Comparison of ENCODE assay signal across 8 cellular contexts in genomic region chr12:123150273-123150803, GRCh38. TPM values are rescaled to one million over a fixed set of nuclear protein-coding genes. Genes with fewer than 3 reads are reported as not detected.
DNase-seq lines count a peak whose midpoint lies in the region; ATAC-seq, FAIRE-seq and TF ChIP-seq lines count a peak whose summit lies in the region.

No MANE protein-coding gene starts in this region.

- H3K9me3 ChIP-seq in HUES64 (ENCODE audit: insufficient read depth, low read depth, low read length) (no peaks in the 10 kb centered on the region), ovary (no peaks in the 10 kb centered on the region)

- TF ChIP-seq POLR2A in ovary (IDR thresholded peaks at IDR 0.05) (no peak), GM18505 (IDR thresholded peaks at IDR 0.05; ENCODE audit: borderline replicate concordance, extremely low read depth, insufficient read depth, insufficient read length) (no peak)

- H3K27ac ChIP-seq in HUES64 (ENCODE audit: low read depth, low read length) (no peak overlapping the region), ovary (peak overlapping the region; percentile 95 to 98)

- peaks cover 46% of the 10 kb centered on the region for H3K27me3 ChIP-seq in HUES64 (ENCODE audit: insufficient read depth, low read length)
- no peaks in the 10 kb centered on the region for H3K27me3 ChIP-seq in ovary

- under 1% methylated on average over 63 of the region's 63 CpGs for WGBS in HUES64
- WGBS in ovary, 3 donors, result 0 to 2% (median 1%) methylated on average over 32 to 63 of the region's 63 CpGs

- no peak for TF ChIP-seq EP300 in ovary (IDR thresholded peaks at IDR 0.05)

- H3K4me1 Mint-ChIP-seq in activated T-cell treated with anti-CD3 and anti-CD28 coated beads, Interleukin-2, amount 50 U/mL, for 72 hours (ENCODE audit: low read depth), result peaks cover 28% of the 10 kb centered on the region

- intact Hi-C loops in ovary (cut with DNase I), result loop anchor here (2.0 to 5.0 kb wide), 4 partner anchors 82 to 168 kb away; partner anchors contain the start of genes ARL6IP4 (in 3 of the 4), MPHOSPH9 (in 1 of the 4) and MTRFR (in 1 of the 4)

- H3K27ac Mint-ChIP-seq in activated T-cell treated with anti-CD3 and anti-CD28 coated beads, Interleukin-2, amount 50 U/mL, for 72 hours, result no peak overlapping the region

- peak overlapping the region; percentile 73 for H3K4me3 ChIP-seq in HUES64 (ENCODE audit: low read length)
- H3K4me3 ChIP-seq in ovary, result peak overlapping the region; percentile 90

- peak overlapping the region; percentile 72 to 80 for H3K4me3 Mint-ChIP-seq in activated T-cell treated with anti-CD3 and anti-CD28 coated beads, Interleukin-2, amount 50 U/mL, for 72 hours

- H3K36me3 ChIP-seq in HUES64 (ENCODE audit: insufficient read depth, low read length) (0 out of 2 replicates have a peak, but pooled peaks cover under 1% of the 10 kb centered on the region), ovary (no peaks in the 10 kb centered on the region)

- H3K9ac ChIP-seq in HUES64 (ENCODE audit: low read depth, low read length), result peak overlapping the region; percentile 53; the same call in 1 of the 2 replicates

- DNase-seq in DMS53 (lab: John Stamatoyannopoulos, UW) (peak; percentile 73), DMS53 treated with DMSO at 0.1 percent for 48 hours (lab: John Stamatoyannopoulos, UW; ENCODE audit: unreplicated experiment) (no peak), frontal cortex (ENCODE audit: low spot score in 2 of 2) (peak; percentile 57 to 63), ovary (peak; percentile 58 to 79 (median 78)), NCI-H187 (lab: John Stamatoyannopoulos, UW) (no peak)
- DNase-seq in activated T-cell treated with anti-CD3 and anti-CD28 coated beads, Interleukin-2, amount 50 U/mL, for 72 hours, result peak; percentile 47 to 49

- peaks cover 0 to 5% of the 10 kb centered on the region in 2 donors for H3K36me3 Mint-ChIP-seq in activated T-cell treated with anti-CD3 and anti-CD28 coated beads, Interleukin-2, amount 50 U/mL, for 72 hours (ENCODE audit: insufficient read depth in 2 of 2)

- no peaks in the 10 kb centered on the region for H3K27me3 Mint-ChIP-seq in activated T-cell treated with anti-CD3 and anti-CD28 coated beads, Interleukin-2, amount 50 U/mL, for 72 hours (ENCODE audit: low read depth)

- no peak for FAIRE-seq in frontal cortex (lab: Jason Lieb, UNC)

- ATAC-seq in activated T-cell treated with anti-CD3 and anti-CD28 coated beads, Interleukin-2, amount 50 U/mL, for 72 hours (replicated peaks in 1 of 2), result peak; percentile 46 to 54
- no peak for ATAC-seq in GM18505 (IDR thresholded peaks at IDR 0.05; ENCODE audit: unreplicated experiment)

- no peaks in the 10 kb centered on the region for H3K9me3 Mint-ChIP-seq in activated T-cell treated with anti-CD3 and anti-CD28 coated beads, Interleukin-2, amount 50 U/mL, for 72 hours

- no peak for TF ChIP-seq CTCF in ovary (IDR thresholded peaks at IDR 0.05)

- H3K4me1 ChIP-seq in HUES64 (ENCODE audit: insufficient read depth, low read length) (peaks cover 28% of the 10 kb centered on the region), ovary (ENCODE audit: insufficient read depth) (peaks cover 17% of the 10 kb centered on the region)

RNA-seq across cellular contexts. Expression of gene PITPNM2, which starts 0.6 kb away (rescaled TPM):
- polyA plus RNA-seq in HUES64 (2013, experiment 1 of 2), result 3.1 TPM
- 2.4 TPM for polyA plus RNA-seq in HUES64 (2013, experiment 2 of 2)
- total RNA-seq in activated T-cell treated with anti-CD3 and anti-CD28 coated beads, Interleukin-2, amount 50 U/mL, for 72 hours, result 10 to 100 TPM; 14.1 to 18.1 TPM
- total RNA-seq in frontal cortex (4.9 TPM), ovary (10 to 100 TPM; 11.1 to 71.8 (median 38.2) TPM)
- 10 to 100 TPM; 11.1 to 12.5 TPM for polyA plus RNA-seq in ovary

Comparison
In these comparisons a context has a peak if more than half of its experiments do, and no peak if none do; other contexts are left out.
1. DNase-seq: peak in DMS53 (single experiment), activated T-cell treated with anti-CD3 and anti-CD28 coated beads, Interleukin-2, amount 50 U/mL, for 72 hours (2 of 2), frontal cortex (2 of 2) and ovary (5 of 5); none in DMS53 treated with DMSO at 0.1 percent for 48 hours (single experiment) and NCI-H187 (0 of 2).